20 cellular contexts compared by ENCODE assay signal in the genomic region with DNA sequence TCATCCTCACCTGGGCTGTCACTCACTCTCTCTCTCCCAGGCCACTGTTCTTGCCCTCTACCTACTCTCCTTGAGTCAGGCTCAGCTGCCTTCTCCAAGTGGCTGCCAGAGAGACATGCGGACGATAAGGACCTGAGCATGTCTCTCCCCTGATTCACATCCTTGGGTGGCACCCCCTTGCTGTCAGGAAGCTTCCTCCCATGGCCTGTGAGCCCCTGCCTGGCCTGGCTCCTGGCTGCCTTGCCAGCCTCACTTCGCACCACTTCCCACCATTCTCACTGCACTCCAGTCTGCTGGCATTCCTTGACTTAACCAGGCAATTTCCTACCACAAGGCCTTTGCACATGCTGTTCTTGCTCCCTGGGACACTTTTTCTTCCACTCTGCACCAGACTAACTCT. TPM values are rescaled to one million over a fixed set of nuclear protein-coding genes. Genes with fewer than 3 reads are reported as not detected.
DNase-seq lines count a peak whose midpoint lies in the region; FAIRE-seq and TF ChIP-seq lines count a peak whose summit lies in the region.
"Had no signal": no experiment of that assay in that cellular context is flagged by ENCODE, and none has a peak within 500 bp of the region (broad histone marks: within the 10 kb centered on the region; RNA-seq: fewer than 3 reads in every experiment).

No MANE protein-coding gene starts in this region.

- BruUV-seq in Caco-2 (replicated peaks; lab: Mats Ljungman, UMichigan) = no TSS peak

- H2AFZ ChIP-seq in H1 (ENCODE audit: low read length) = no peak overlapping the region

- no peaks in the 10 kb centered on the region for H3K27me3 Mint-ChIP-seq in Caco-2 (ENCODE audit: insufficient read depth, unreplicated experiment)
- H3K27me3 Mint-ChIP-seq in progenitor cell of endocrine pancreas = peaks cover 33% of the 10 kb centered on the region

- H3K23ac ChIP-seq in H1 (ENCODE audit: insufficient read length) = no peak overlapping the region

- no peak overlapping the region for H3K27ac ChIP-seq in H1 (ENCODE audit: low read depth, low read length)
- H3K27ac ChIP-seq: uterus had no signal

- whole genome bisulfite sequencing in H1 (ENCODE audit: extremely low coverage in 1 of 2, insufficient coverage in 1 of 2, insufficient read length in 1 of 2, insufficient replicate concordance in 2 of 2, low coverage in 1 of 2, low lambda C conversion rate in 2 of 2, missing lambda C conversion rate in 1 of 2), 2 experiments = 87% methylated on average over 3 of the region's 3 CpGs; no CpG with 5 or more reads in 1 of the 2 experiments

- H2BK15ac ChIP-seq in H1 (ENCODE audit: low read length) = no peak overlapping the region

- intact Hi-C loops in Caco-2 (cut with micrococcal nuclease; ENCODE audit: unreplicated experiment) = no loop called here

- H3K4me3 Mint-ChIP-seq in Caco-2 (ENCODE audit: unreplicated experiment) (no peak overlapping the region), progenitor cell of endocrine pancreas (ENCODE audit: low read depth) (no peak overlapping the region)

- no peak overlapping the region for H4K91ac ChIP-seq in H1 (replicated peaks; ENCODE audit: insufficient read length, low read length)

- no peaks in the 10 kb centered on the region for H3K9me3 Mint-ChIP-seq in Caco-2 (ENCODE audit: unreplicated experiment)
- H3K9me3 Mint-ChIP-seq in progenitor cell of endocrine pancreas (ENCODE audit: low read depth) = no peaks in the 10 kb centered on the region

- peaks cover 4% of the 10 kb centered on the region for H3K36me3 Mint-ChIP-seq in Caco-2 (ENCODE audit: insufficient read depth, unreplicated experiment)
- no peaks in the 10 kb centered on the region for H3K36me3 Mint-ChIP-seq in progenitor cell of endocrine pancreas (ENCODE audit: insufficient read depth)

- no peak overlapping the region for H2BK120ac ChIP-seq in H1 (replicated peaks; ENCODE audit: low read depth, low read length)

- CTCF ChIA-PET in Caco-2 (lab: Charles Lee) (no interaction called here), H1 (lab: Charles Lee; ENCODE audit: partially characterized antibody) (interaction anchor here (1.1 to 3.3 kb wide), 5 partner anchors 10 to 242 kb away, joined by 3 to 14 read pairs (median 4); no protein-coding TSS in a partner anchor)

- DNase-seq in Caco-2 (no peak), NCI-H226 (peak; percentile 48), H1 (ENCODE audit: low read depth in 1 of 2, low spot score in 2 of 2) (no peak), progenitor cell of endocrine pancreas (ENCODE audit: low spot score, unreplicated experiment) (no peak), midbrain (lab: John Stamatoyannopoulos, UW) (no peak), NCI-H1417 treated with DMSO at 0.1 percent for 48 hours (lab: John Stamatoyannopoulos, UW) (no peak), dermis blood vessel endothelial cell (no peak), occipital lobe (lab: John Stamatoyannopoulos, UW) (no peak)
- DNase-seq: activated naive CD4-positive, alpha-beta T cell; DND-41; kidney glomerular epithelial cell; NCI-H1436 treated with DMSO at 0.1 percent for 48 hours; NCI-H526 treated with DMSO at 0.1 percent for 48 hours; SHP77; T-helper 1 cell; uterus had no signal

- TF ChIP-seq CTCF in Caco-2 (IDR thresholded peaks at IDR 0.05; ENCODE audit: insufficient read depth in 1 of 2, low read depth in 1 of 2, low read length in 1 of 2, severe bottlenecking in 1 of 2, unreplicated experiment in 1 of 2) (no peak), H1 (IDR thresholded peaks at IDR 0.05; ENCODE audit: control extremely low read depth in 1 of 3, insufficient read depth in 1 of 3, low read depth in 1 of 3, low read length in 3 of 3) (no peak), progenitor cell of endocrine pancreas (IDR thresholded peaks at IDR 0.05; ENCODE audit: unreplicated experiment) (no peak)

- peak overlapping the region; percentile 1 for H3K27ac Mint-ChIP-seq in Caco-2 (ENCODE audit: unreplicated experiment)
- H3K27ac Mint-ChIP-seq in progenitor cell of endocrine pancreas = peak overlapping the region; percentile 0

- H3K4me2 ChIP-seq in H1 (ENCODE audit: insufficient read depth in 1 of 2, low read depth in 2 of 2, low read length in 2 of 2) = no peak overlapping the region

- H3K14ac ChIP-seq in H1 (ENCODE audit: insufficient read length) = no peak overlapping the region

- H3K4ac ChIP-seq in H1 (replicated peaks; ENCODE audit: insufficient read length, low read depth, low read length) = no peak overlapping the region

- peaks cover 2% of the 10 kb centered on the region; the same call in 1 of the 2 replicates for H3K23me2 ChIP-seq in H1 (ENCODE audit: low read depth, low read length)

- H3K4me1 Mint-ChIP-seq in Caco-2 (ENCODE audit: low read depth, unreplicated experiment) (peaks cover 31% of the 10 kb centered on the region), progenitor cell of endocrine pancreas (ENCODE audit: low read depth) (peaks cover 4% of the 10 kb centered on the region)

- POLR2A ChIA-PET in Caco-2 (lab: Charles Lee) = no interaction called here
- POLR2A ChIA-PET in H1 (lab: Charles Lee; ENCODE audit: partially characterized antibody) = no interaction called here

- H2BK12ac ChIP-seq in H1 (ENCODE audit: low read depth, low read length) = no peak overlapping the region

- H3K18ac ChIP-seq in H1 (ENCODE audit: extremely low read depth, low read length) = no peak overlapping the region

- no peak for TF ChIP-seq RAD21 in H1 (IDR thresholded peaks at IDR 0.05 in 1 of 2, conservative IDR thresholded peaks at IDR 0.05 in 1 of 2; ENCODE audit: low read depth in 2 of 2, low read length in 2 of 2)

- H3K56ac ChIP-seq in H1 (replicated peaks; ENCODE audit: insufficient read length, low read depth, low read length) = no peak overlapping the region

- no peak overlapping the region for H2BK20ac ChIP-seq in H1 (ENCODE audit: low read length)

- H4K5ac ChIP-seq in H1 (ENCODE audit: insufficient read length, low read depth, low read length) = no peak overlapping the region

- no peaks in the 10 kb centered on the region for H4K20me1 ChIP-seq in H1 (replicated peaks in 1 of 2; ENCODE audit: control insufficient read depth in 1 of 2, insufficient read depth in 2 of 2, low read length in 2 of 2)

- H3K27me3 ChIP-seq in Caco-2 (replicated peaks; ENCODE audit: control insufficient read depth, insufficient read depth, low read length) (no peaks in the 10 kb centered on the region), H1 (replicated peaks in 1 of 4; ENCODE audit: control insufficient read depth in 3 of 4, extremely low read depth in 1 of 4, insufficient read depth in 3 of 4, low read length in 3 of 4) (peaks cover 0 to under 1% (median 0%) of the 10 kb centered on the region in 4 experiments; a peak in 1 of 7 replicates)
- H3K27me3 ChIP-seq: uterus had no signal

- H3K9me3 ChIP-seq in Caco-2 (no peaks in the 10 kb centered on the region), H1 (ENCODE audit: insufficient read depth in 2 of 2, low read depth in 1 of 2, low read length in 1 of 2) (no peaks in the 10 kb centered on the region)
- H3K9me3 ChIP-seq: uterus had no signal

- no peak overlapping the region for H4K8ac ChIP-seq in H1 (ENCODE audit: extremely low read depth, insufficient read depth, low read length)

- FAIRE-seq in H1 (lab: Jason Lieb, UNC) = no peak
- FAIRE-seq: astrocyte, colon, frontal cortex had no signal

- H3K79me2 ChIP-seq in H1 (ENCODE audit: control insufficient read depth in 1 of 2, insufficient read depth in 2 of 2, low read length in 2 of 2) = no peaks in the 10 kb centered on the region

- H2BK5ac ChIP-seq in H1 (ENCODE audit: low read depth, low read length) = no peak overlapping the region

- 0 out of 2 replicates have a peak overlapping the region, but pooled peaks have one; percentile 39 for H2AK5ac ChIP-seq in H1 (ENCODE audit: low read depth, low read length)

- no peak for TF ChIP-seq POLR2A in H1 (IDR thresholded peaks at IDR 0.05; ENCODE audit: control extremely low read depth in 1 of 2, low read depth in 2 of 2, low read length in 2 of 2)

- H3K9ac ChIP-seq in H1 (replicated peaks in 1 of 4; ENCODE audit: extremely low read depth in 1 of 4, low read depth in 3 of 4, low read length in 3 of 4) = no peak overlapping the region

- H3K4me3 ChIP-seq in Caco-2 (ENCODE audit: low read depth, low read length) (no peak overlapping the region), H1 (ENCODE audit: extremely low read depth in 1 of 4, insufficient read depth in 2 of 4, low read depth in 3 of 4, low read length in 4 of 4) (no peak overlapping the region)
- H3K4me3 ChIP-seq: uterus had no signal

- no peaks in the 10 kb centered on the region for H3K79me1 ChIP-seq in H1 (ENCODE audit: low read depth, low read length)

- H3K4me1 ChIP-seq in Caco-2 (peaks cover 40% of the 10 kb centered on the region), H1 (replicated peaks in 1 of 4; ENCODE audit: control insufficient read depth in 3 of 4, insufficient read depth in 4 of 4, low read length in 3 of 4) (no peaks in the 10 kb centered on the region; a peak in 3 of 7 replicates)
- H3K4me1 ChIP-seq: uterus had no signal

- H3K36me3 ChIP-seq in Caco-2 (ENCODE audit: control insufficient read depth, insufficient read depth, low read length) = no peaks in the 10 kb centered on the region
- no peaks in the 10 kb centered on the region for H3K36me3 ChIP-seq in H1 (ENCODE audit: control insufficient read depth in 2 of 4, insufficient read depth in 4 of 4, low read length in 3 of 4)
- H3K36me3 ChIP-seq: uterus had no signal

- TF ChIP-seq EP300 in H1 (IDR thresholded peaks at IDR 0.05; ENCODE audit: borderline replicate concordance in 1 of 2, low read depth in 2 of 2, low read length in 2 of 2) = no peak

RNA-seq across cellular contexts. Expression of a gene that starts 2.7 kb away (rescaled TPM):
- total RNA-seq in Caco-2 (2022) = 7.1 and 8.3 TPM in 2 replicates
- 0.37 and 0.46 TPM in 2 replicates for total RNA-seq in H1 (2021; fragmentation: NEBNext Ultra II Directional; extraction: Animal tissue kit (Norgen Biotek cat#: 25700))
- polyA plus RNA-seq in H1 (2011; rRNA removed) = 0.75 and 1.4 TPM in 2 replicates
- 0.43 TPM for polyA plus RNA-seq in H1 (2011; cell fraction: cytosol; rRNA removed)
- 1.1 TPM for polyA plus RNA-seq in H1 (2011; cell fraction: nucleus; rRNA removed)
- 0.23 to 0.94 TPM (median 0.48 TPM) in 4 replicates for polyA plus RNA-seq in H1 (2012, experiment 1 of 2)
- 0.30 TPM for polyA plus RNA-seq in H1 (2012, experiment 2 of 2)
- polyA plus RNA-seq in H1 (2013, experiment 1 of 2) = 0.30 TPM
- polyA plus RNA-seq in H1 (2013, experiment 2 of 2) = 0.09 TPM
- 0.69 and 0.83 TPM in 2 replicates for polyA minus RNA-seq in H1 (2011; rRNA and poly(A)+ RNA removed)
- polyA minus RNA-seq in H1 (2011; cell fraction: cytosol; rRNA and poly(A)+ RNA removed) = not detected
- 1.3 TPM for polyA minus RNA-seq in H1 (2011; cell fraction: nucleus; rRNA and poly(A)+ RNA removed)
- total RNA-seq in progenitor cell of endocrine pancreas = 0.75 and 1.0 TPM in 2 replicates
- 0.85 and 0.93 TPM in 2 replicates for total RNA-seq in dermis blood vessel endothelial cell
- total RNA-seq in occipital lobe = 0.31 TPM
- total RNA-seq: astrocyte had no signal

RNA-seq across cellular contexts. Expression of a gene that starts 34.5 kb away (rescaled TPM):
- total RNA-seq in Caco-2 (2022) (0.16 and 0.20 TPM in 2 replicates), progenitor cell of endocrine pancreas (not detected in 2 replicates), dermis blood vessel endothelial cell (not detected in 2 replicates), occipital lobe (1.9 TPM)
- not detected in 2 replicates for total RNA-seq in H1 (2021; fragmentation: NEBNext Ultra II Directional; extraction: Animal tissue kit (Norgen Biotek cat#: 25700))
- polyA plus RNA-seq in H1 (2011; rRNA removed) = not detected in 2 replicates
- polyA plus RNA-seq in H1 (2011; cell fraction: cytosol; rRNA removed) = not detected
- not detected for polyA plus RNA-seq in H1 (2011; cell fraction: nucleus; rRNA removed)
- 0.07 to 0.09 TPM in 2 of 4 replicates, not detected in the others for polyA plus RNA-seq in H1 (2012, experiment 1 of 2)
- not detected for polyA plus RNA-seq in H1 (2012, experiment 2 of 2)
- not detected for polyA plus RNA-seq in H1 (2013, experiment 1 of 2)
- not detected for polyA plus RNA-seq in H1 (2013, experiment 2 of 2)
- not detected in 2 replicates for polyA minus RNA-seq in H1 (2011; rRNA and poly(A)+ RNA removed)
- not detected for polyA minus RNA-seq in H1 (2011; cell fraction: cytosol; rRNA and poly(A)+ RNA removed)
- polyA minus RNA-seq in H1 (2011; cell fraction: nucleus; rRNA and poly(A)+ RNA removed) = not detected
- total RNA-seq: astrocyte had no signal
- polyA plus RNA-seq: neural cell had no signal
